Comparison of ENCODE assay signal across 8 cellular contexts in genomic region chr5:151051066-151051930, GRCh38. TPM values are rescaled to one million over a fixed set of nuclear protein-coding genes. Genes with fewer than 3 reads are reported as not detected.
A peak's percentile ranks its signal among the peaks of the same experiment; 100 is the strongest.
DNase-seq lines count a peak whose midpoint lies in the region; ATAC-seq and TF ChIP-seq lines count a peak whose summit lies in the region.

No MANE protein-coding gene starts in this region.

- H3K9me2 ChIP-seq in SK-N-SH = no peaks in the 10 kb centered on the region

- no peaks in the 10 kb centered on the region for H3K79me2 ChIP-seq in SK-N-SH (ENCODE audit: insufficient read depth)

- peak; percentile 75 for ATAC-seq in CD8-positive, alpha-beta T cell
- peak; percentile 73 for ATAC-seq in GM19438 (IDR thresholded peaks at IDR 0.05; ENCODE audit: low read depth, unreplicated experiment)

- DNase-seq in CD8-positive, alpha-beta T cell = peak; percentile 50 to 81 (median 72)
- DNase-seq in HT-29 (ENCODE audit: low spot score) (peak; percentile 94), SK-N-SH (peak; percentile 86), glomerular visceral epithelial cell (ENCODE audit: extremely low spot score) (peak; percentile 80), pons (ENCODE audit: low spot score) (peak; percentile 79), ureter (ENCODE audit: low spot score) (peak; percentile 84)
- DNase-seq in activated naive CD4-positive, alpha-beta T cell treated with anti-CD3 and anti-CD28 coated beads for 36 hours = peak; percentile 85

- 46% methylated on average over 6 of the region's 6 CpGs for WGBS in SK-N-SH (ENCODE audit: low lambda C conversion rate)

- no peaks in the 10 kb centered on the region for H3K27me3 Mint-ChIP-seq in CD8-positive, alpha-beta T cell (ENCODE audit: low read depth)
- H3K27me3 Mint-ChIP-seq in activated naive CD4-positive, alpha-beta T cell treated with anti-CD3 and anti-CD28 coated beads for 36 hours (ENCODE audit: low read depth) = no peaks in the 10 kb centered on the region

- no peak overlapping the region for H3K9ac ChIP-seq in SK-N-SH

- POLR2A ChIA-PET in CD8-positive, alpha-beta T cell (lab: Charles Lee) = interaction anchor here (0.5 to 1.4 kb wide), 8 partner anchors 9 to 65 kb away, joined by 3 read pairs; no protein-coding TSS in a partner anchor
- POLR2A ChIA-PET in SK-N-SH (lab: Yijun Ruan, JAX) = interaction anchor here (1.3 to 1.9 kb wide), 3 partner anchors 64 to 201 kb away, joined by 3 to 6 read pairs (median 4); partner anchors contain the start of gene GM2A

- H3K4me3 Mint-ChIP-seq in CD8-positive, alpha-beta T cell = no peak overlapping the region
- H3K4me3 Mint-ChIP-seq in activated naive CD4-positive, alpha-beta T cell treated with anti-CD3 and anti-CD28 coated beads for 36 hours = no peak overlapping the region

- CTCF ChIA-PET in CD8-positive, alpha-beta T cell (lab: Charles Lee) = interaction anchor here (0.6 to 16.1 kb wide), 46 partner anchors 10 to 667 kb away, joined by 3 to 514 read pairs (median 5); partner anchors contain the start of genes ANXA6 and TNIP1
- CTCF ChIA-PET in SK-N-SH (lab: Yijun Ruan, JAX) = interaction anchor here (0.6 to 13.3 kb wide), 50 partner anchors 11 to 265 kb away, joined by 3 to 441 read pairs (median 6); partner anchors contain the start of genes ANXA6, CCDC69, GPX3 and TNIP1
- CTCF ChIA-PET in activated naive CD4-positive, alpha-beta T cell treated with anti-CD3 and anti-CD28 coated beads for 36 hours (lab: Charles Lee) = interaction anchor here (0.6 to 10.0 kb wide), 32 partner anchors 9 to 491 kb away, joined by 3 to 309 read pairs (median 6); no protein-coding TSS in a partner anchor

- no peak for TF ChIP-seq EP300 in SK-N-SH (IDR thresholded peaks at IDR 0.05; ENCODE audit: borderline replicate concordance in 1 of 2, low read depth in 1 of 2, low read length in 1 of 2)

- H3K4me1 ChIP-seq in CD8-positive, alpha-beta T cell (ENCODE audit: insufficient read depth, low read length) = peaks cover 4% of the 10 kb centered on the region
- no peaks in the 10 kb centered on the region for H3K4me1 ChIP-seq in SK-N-SH (ENCODE audit: control insufficient read depth in 1 of 2, insufficient read depth in 2 of 2, low read depth in 1 of 2, low read length in 1 of 2)

- H3K9me3 Mint-ChIP-seq in CD8-positive, alpha-beta T cell = no peaks in the 10 kb centered on the region
- no peaks in the 10 kb centered on the region for H3K9me3 Mint-ChIP-seq in activated naive CD4-positive, alpha-beta T cell treated with anti-CD3 and anti-CD28 coated beads for 36 hours

- no peaks in the 10 kb centered on the region for H3K27me3 ChIP-seq in CD8-positive, alpha-beta T cell (ENCODE audit: insufficient read depth, low read length)
- H3K27me3 ChIP-seq in SK-N-SH (ENCODE audit: insufficient read depth) = no peaks in the 10 kb centered on the region

- no peak overlapping the region for H3K27ac ChIP-seq in CD8-positive, alpha-beta T cell (ENCODE audit: low read depth, low read length)
- H3K27ac ChIP-seq in SK-N-SH (ENCODE audit: low read depth in 2 of 2, low read length in 1 of 2) = no peak overlapping the region

- intact Hi-C loops in CD8-positive, alpha-beta T cell (cut with DNase I, micrococcal nuclease) = loop anchor here (1.0 to 5.0 kb wide), 5 partner anchors 30 to 592 kb away; partner anchors contain the start of gene TNIP1 (in 1 of the 2)
- intact Hi-C loops in activated naive CD4-positive, alpha-beta T cell treated with anti-CD3 and anti-CD28 coated beads for 36 hours (cut with micrococcal nuclease) = loop anchor here (1.0 to 5.0 kb wide), 3 partner anchors 64 to 266 kb away; no protein-coding TSS in a partner anchor

- no peak overlapping the region for H3K4me3 ChIP-seq in CD8-positive, alpha-beta T cell (ENCODE audit: low read depth, low read length)
- H3K4me3 ChIP-seq in SK-N-SH (ENCODE audit: low read depth in 2 of 2, low read length in 1 of 2) = no peak overlapping the region; a peak in 1 of 4 replicates

- H3K36me3 ChIP-seq in CD8-positive, alpha-beta T cell (ENCODE audit: insufficient read depth, low read length) = peaks cover 58% of the 10 kb centered on the region
- H3K36me3 ChIP-seq in SK-N-SH (replicated peaks in 1 of 2; ENCODE audit: control insufficient read depth in 1 of 2, insufficient read depth in 2 of 2, low read length in 1 of 2) = peaks cover 12 to 38% of the 10 kb centered on the region in 2 experiments

- H3F3A ChIP-seq in SK-N-SH (replicated peaks; ENCODE audit: insufficient read depth) = no peaks in the 10 kb centered on the region

- H3K27ac Mint-ChIP-seq in CD8-positive, alpha-beta T cell = peak overlapping the region; percentile 22
- peak overlapping the region; percentile 16 for H3K27ac Mint-ChIP-seq in activated naive CD4-positive, alpha-beta T cell treated with anti-CD3 and anti-CD28 coated beads for 36 hours

- H4K20me1 ChIP-seq in SK-N-SH (ENCODE audit: insufficient read depth) = no peaks in the 10 kb centered on the region

- no peak overlapping the region for H2AFZ ChIP-seq in SK-N-SH (ENCODE audit: low read depth)

- no peak overlapping the region for H3K4me2 ChIP-seq in SK-N-SH

- TF ChIP-seq RAD21 in SK-N-SH (IDR thresholded peaks at IDR 0.05; ENCODE audit: low read length) = peak; percentile 93

- TF ChIP-seq CTCF in CD8-positive, alpha-beta T cell (IDR thresholded peaks at IDR 0.05) = peak; percentile 72
- TF ChIP-seq CTCF in SK-N-SH (IDR thresholded peaks at IDR 0.05) = peak; percentile 92

- H3K36me3 Mint-ChIP-seq in CD8-positive, alpha-beta T cell = peaks cover 89% of the 10 kb centered on the region
- peaks cover 62% of the 10 kb centered on the region for H3K36me3 Mint-ChIP-seq in activated naive CD4-positive, alpha-beta T cell treated with anti-CD3 and anti-CD28 coated beads for 36 hours (ENCODE audit: low read depth)

- no peaks in the 10 kb centered on the region for H3K9me3 ChIP-seq in CD8-positive, alpha-beta T cell (ENCODE audit: low read length)
- no peaks in the 10 kb centered on the region for H3K9me3 ChIP-seq in SK-N-SH

- H3K4me1 Mint-ChIP-seq in CD8-positive, alpha-beta T cell (ENCODE audit: low read depth) = peaks cover 11% of the 10 kb centered on the region
- no peaks in the 10 kb centered on the region for H3K4me1 Mint-ChIP-seq in activated naive CD4-positive, alpha-beta T cell treated with anti-CD3 and anti-CD28 coated beads for 36 hours (ENCODE audit: low read depth)

TF ChIP-seq in SK-N-SH, 30 proteins besides CTCF, POLR2A, EP300 and RAD21:
- TF ChIP-seq SMC3 (IDR thresholded peaks at IDR 0.05; ENCODE audit: low read depth, low read length) = peak; percentile 96
- TF ChIP-seq NRF1 (IDR thresholded peaks at IDR 0.05; ENCODE audit: low read depth, low read length) = no peak
- no peak for TF ChIP-seq MAX (IDR thresholded peaks at IDR 0.05; ENCODE audit: low read depth)

RNA-seq across cellular contexts. Expression of gene TNIP1, which starts 29.5 kb away (rescaled TPM):
- 100 to 1,000 TPM; 133 to 134 TPM for total RNA-seq in CD8-positive, alpha-beta T cell
- total RNA-seq in HT-29 (2014; rRNA removed; shearing (Covaris generic)) = 97.5 and 103 TPM in 2 replicates
- polyA plus RNA-seq in SK-N-SH (2012; rRNA removed) = 39.4 and 46.2 TPM in 2 replicates
- 33.3 and 41.5 TPM in 2 replicates for polyA plus RNA-seq in SK-N-SH (2012; cell fraction: cytosol; rRNA removed)
- polyA plus RNA-seq in SK-N-SH (2012; cell fraction: nucleus; rRNA removed) = 36.6 and 41.8 TPM in 2 replicates
- 100 to 1,000 TPM; 238 to 263 TPM for total RNA-seq in activated naive CD4-positive, alpha-beta T cell treated with anti-CD3 and anti-CD28 coated beads for 36 hours
- 75.4 TPM for total RNA-seq in ureter

RNA-seq across cellular contexts. Expression of gene GPX3, which starts 30.9 kb away (rescaled TPM):
- not detected for total RNA-seq in CD8-positive, alpha-beta T cell
- 35.0 and 36.4 TPM in 2 replicates for total RNA-seq in HT-29 (2014; rRNA removed; shearing (Covaris generic))
- 3.2 and 3.8 TPM in 2 replicates for polyA plus RNA-seq in SK-N-SH (2012; rRNA removed)
- polyA plus RNA-seq in SK-N-SH (2012; cell fraction: cytosol; rRNA removed) = 2.9 and 3.5 TPM in 2 replicates
- 0.77 and 1.1 TPM in 2 replicates for polyA plus RNA-seq in SK-N-SH (2012; cell fraction: nucleus; rRNA removed)
- total RNA-seq in activated naive CD4-positive, alpha-beta T cell treated with anti-CD3 and anti-CD28 coated beads for 36 hours = not detected
- total RNA-seq in ureter = 160 TPM

Comparison
In these comparisons a context has a peak if more than half of its experiments do, and no peak if none do; other contexts are left out.
1. RNA of gene GPX3, which starts 30.9 kb away (total RNA-seq): 160 TPM in ureter (single experiment) and 35.0 to 36.4 TPM in HT-29; not detected in CD8-positive, alpha-beta T cell and not detected in activated naive CD4-positive, alpha-beta T cell treated with anti-CD3 and anti-CD28 coated beads for 36 hours; every median in the first group is over 10 times any median in the second.
2. Peak in every context shown above with its lines, with median percentiles within 50 percentile points of each other: DNase-seq.